In the genomic region with DNA sequence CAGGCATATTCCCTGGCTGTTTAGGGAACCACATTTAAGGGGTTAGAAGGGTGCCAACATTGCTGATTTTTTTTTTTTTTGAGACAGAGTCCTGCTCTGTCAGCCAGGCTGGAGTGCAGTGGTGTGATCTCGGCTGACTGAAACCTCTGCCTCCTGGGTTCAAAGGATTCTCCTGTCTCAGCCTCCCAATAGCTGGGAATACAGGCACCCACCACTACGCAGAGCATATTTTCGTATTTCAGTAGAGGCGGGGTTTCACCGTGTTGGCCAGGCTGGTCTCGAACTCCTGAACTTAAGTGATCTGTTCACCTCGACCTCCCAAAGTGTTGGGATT, we compare ENCODE assay signal across 3 cellular contexts.
TF ChIP-seq lines count a peak whose summit lies in the region.

No MANE protein-coding gene starts in this region.

TF ChIP-seq in SK-N-SH treated with all-trans-retinoic acid at 6 μM for 48 hours, 23 proteins besides CTCF, POLR2A, EP300 and RAD21:
- TF ChIP-seq ISL1 (CRISPR knock-in tag; IDR thresholded peaks at IDR 0.05), result no peak
- TF ChIP-seq, protein P1, sequence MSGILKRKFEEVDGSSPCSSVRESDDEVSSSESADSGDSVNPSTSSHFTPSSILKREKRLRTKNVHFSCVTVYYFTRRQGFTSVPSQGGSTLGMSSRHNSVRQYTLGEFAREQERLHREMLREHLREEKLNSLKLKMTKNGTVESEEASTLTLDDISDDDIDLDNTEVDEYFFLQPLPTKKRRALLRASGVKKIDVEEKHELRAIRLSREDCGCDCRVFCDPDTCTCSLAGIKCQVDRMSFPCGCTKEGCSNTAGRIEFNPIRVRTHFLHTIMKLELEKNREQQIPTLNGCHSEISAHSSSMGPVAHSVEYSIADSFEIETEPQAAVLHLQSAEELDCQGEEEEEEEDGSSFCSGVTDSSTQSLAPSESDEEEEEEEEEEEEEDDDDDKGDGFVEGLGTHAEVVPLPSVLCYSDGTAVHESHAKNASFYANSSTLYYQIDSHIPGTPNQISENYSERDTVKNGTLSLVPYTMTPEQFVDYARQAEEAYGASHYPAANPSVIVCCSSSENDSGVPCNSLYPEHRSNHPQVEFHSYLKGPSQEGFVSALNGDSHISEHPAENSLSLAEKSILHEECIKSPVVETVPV (CRISPR knock-in tag; IDR thresholded peaks at IDR 0.05), result no peak
- no peak for TF ChIP-seq ZNF70 (CRISPR knock-in tag; IDR thresholded peaks at IDR 0.05)
- TF ChIP-seq, protein P2, sequence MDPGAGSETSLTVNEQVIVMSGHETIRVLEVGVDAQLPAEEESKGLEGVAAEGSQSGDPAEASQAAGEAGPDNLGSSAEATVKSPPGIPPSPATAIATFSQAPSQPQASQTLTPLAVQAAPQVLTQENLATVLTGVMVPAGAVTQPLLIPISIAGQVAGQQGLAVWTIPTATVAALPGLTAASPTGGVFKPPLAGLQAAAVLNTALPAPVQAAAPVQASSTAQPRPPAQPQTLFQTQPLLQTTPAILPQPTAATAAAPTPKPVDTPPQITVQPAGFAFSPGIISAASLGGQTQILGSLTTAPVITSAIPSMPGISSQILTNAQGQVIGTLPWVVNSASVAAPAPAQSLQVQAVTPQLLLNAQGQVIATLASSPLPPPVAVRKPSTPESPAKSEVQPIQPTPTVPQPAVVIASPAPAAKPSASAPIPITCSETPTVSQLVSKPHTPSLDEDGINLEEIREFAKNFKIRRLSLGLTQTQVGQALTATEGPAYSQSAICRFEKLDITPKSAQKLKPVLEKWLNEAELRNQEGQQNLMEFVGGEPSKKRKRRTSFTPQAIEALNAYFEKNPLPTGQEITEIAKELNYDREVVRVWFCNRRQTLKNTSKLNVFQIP (CRISPR knock-in tag; IDR thresholded peaks at IDR 0.05; ENCODE audit: borderline replicate concordance, low read depth), result no peak
- TF ChIP-seq PPARA (CRISPR knock-in tag; IDR thresholded peaks at IDR 0.05; ENCODE audit: borderline replicate concordance), result no peak
- no peak for TF ChIP-seq BACH2 (CRISPR knock-in tag; IDR thresholded peaks at IDR 0.05; ENCODE audit: borderline replicate concordance)
- no peak for TF ChIP-seq SNAI2 (CRISPR knock-in tag; IDR thresholded peaks at IDR 0.05)
- no peak for TF ChIP-seq ARNTL (CRISPR knock-in tag; IDR thresholded peaks at IDR 0.05; ENCODE audit: borderline replicate concordance, low read depth)
- no peak for TF ChIP-seq OSR1 (CRISPR knock-in tag; IDR thresholded peaks at IDR 0.05)
- TF ChIP-seq ESRRG (CRISPR knock-in tag; IDR thresholded peaks at IDR 0.05), result no peak
- TF ChIP-seq ZC3H10 (CRISPR knock-in tag; IDR thresholded peaks at IDR 0.05), result no peak

TF ChIP-seq in SK-N-SH, 30 proteins besides CTCF, POLR2A, EP300 and RAD21:
- TF ChIP-seq ELF1 (IDR thresholded peaks at IDR 0.05) (no peak), MXI1 (IDR thresholded peaks at IDR 0.05; ENCODE audit: low read depth, low read length) (no peak), TAF1 (IDR thresholded peaks at IDR 0.05; ENCODE audit: borderline replicate concordance, low read depth, low read length) (no peak), FOSL2 (IDR thresholded peaks at IDR 0.05; ENCODE audit: borderline replicate concordance, low read depth) (no peak), YY1 (IDR thresholded peaks at IDR 0.05; ENCODE audit: low read depth) (no peak), RCOR1 (IDR thresholded peaks at IDR 0.05; ENCODE audit: low read length) (no peak), RXRA (IDR thresholded peaks at IDR 0.05; ENCODE audit: borderline replicate concordance, low read depth) (no peak), TCF12 (IDR thresholded peaks at IDR 0.05) (no peak), SMC3 (IDR thresholded peaks at IDR 0.05; ENCODE audit: low read depth, low read length) (no peak), RFX5 (IDR thresholded peaks at IDR 0.05; ENCODE audit: low read length) (no peak)

TF ChIP-seq in K562, 482 proteins besides CTCF, POLR2A, EP300 and RAD21:
- TF ChIP-seq DNMT1 (IDR thresholded peaks at IDR 0.05), result no peak
- TF ChIP-seq, protein P3, sequence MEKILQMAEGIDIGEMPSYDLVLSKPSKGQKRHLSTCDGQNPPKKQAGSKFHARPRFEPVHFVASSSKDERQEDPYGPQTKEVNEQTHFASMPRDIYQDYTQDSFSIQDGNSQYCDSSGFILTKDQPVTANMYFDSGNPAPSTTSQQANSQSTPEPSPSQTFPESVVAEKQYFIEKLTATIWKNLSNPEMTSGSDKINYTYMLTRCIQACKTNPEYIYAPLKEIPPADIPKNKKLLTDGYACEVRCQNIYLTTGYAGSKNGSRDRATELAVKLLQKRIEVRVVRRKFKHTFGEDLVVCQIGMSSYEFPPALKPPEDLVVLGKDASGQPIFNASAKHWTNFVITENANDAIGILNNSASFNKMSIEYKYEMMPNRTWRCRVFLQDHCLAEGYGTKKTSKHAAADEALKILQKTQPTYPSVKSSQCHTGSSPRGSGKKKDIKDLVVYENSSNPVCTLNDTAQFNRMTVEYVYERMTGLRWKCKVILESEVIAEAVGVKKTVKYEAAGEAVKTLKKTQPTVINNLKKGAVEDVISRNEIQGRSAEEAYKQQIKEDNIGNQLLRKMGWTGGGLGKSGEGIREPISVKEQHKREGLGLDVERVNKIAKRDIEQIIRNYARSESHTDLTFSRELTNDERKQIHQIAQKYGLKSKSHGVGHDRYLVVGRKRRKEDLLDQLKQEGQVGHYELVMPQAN (IDR thresholded peaks at IDR 0.05; ENCODE audit: borderline replicate concordance), result no peak
- TF ChIP-seq PHTF2 (CRISPR knock-in tag; IDR thresholded peaks at IDR 0.05), result no peak
- TF ChIP-seq ZNF717 (CRISPR knock-in tag; IDR thresholded peaks at IDR 0.05), result no peak
- TF ChIP-seq SRF (CRISPR knock-in tag; IDR thresholded peaks at IDR 0.05), result no peak
- TF ChIP-seq, protein P4, sequence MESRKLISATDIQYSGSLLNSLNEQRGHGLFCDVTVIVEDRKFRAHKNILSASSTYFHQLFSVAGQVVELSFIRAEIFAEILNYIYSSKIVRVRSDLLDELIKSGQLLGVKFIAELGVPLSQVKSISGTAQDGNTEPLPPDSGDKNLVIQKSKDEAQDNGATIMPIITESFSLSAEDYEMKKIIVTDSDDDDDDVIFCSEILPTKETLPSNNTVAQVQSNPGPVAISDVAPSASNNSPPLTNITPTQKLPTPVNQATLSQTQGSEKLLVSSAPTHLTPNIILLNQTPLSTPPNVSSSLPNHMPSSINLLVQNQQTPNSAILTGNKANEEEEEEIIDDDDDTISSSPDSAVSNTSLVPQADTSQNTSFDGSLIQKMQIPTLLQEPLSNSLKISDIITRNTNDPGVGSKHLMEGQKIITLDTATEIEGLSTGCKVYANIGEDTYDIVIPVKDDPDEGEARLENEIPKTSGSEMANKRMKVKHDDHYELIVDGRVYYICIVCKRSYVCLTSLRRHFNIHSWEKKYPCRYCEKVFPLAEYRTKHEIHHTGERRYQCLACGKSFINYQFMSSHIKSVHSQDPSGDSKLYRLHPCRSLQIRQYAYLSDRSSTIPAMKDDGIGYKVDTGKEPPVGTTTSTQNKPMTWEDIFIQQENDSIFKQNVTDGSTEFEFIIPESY (CRISPR knock-in tag; IDR thresholded peaks at IDR 0.05), result no peak
- TF ChIP-seq E2F3 (CRISPR knock-in tag; IDR thresholded peaks at IDR 0.05), result no peak
- TF ChIP-seq, protein P5, sequence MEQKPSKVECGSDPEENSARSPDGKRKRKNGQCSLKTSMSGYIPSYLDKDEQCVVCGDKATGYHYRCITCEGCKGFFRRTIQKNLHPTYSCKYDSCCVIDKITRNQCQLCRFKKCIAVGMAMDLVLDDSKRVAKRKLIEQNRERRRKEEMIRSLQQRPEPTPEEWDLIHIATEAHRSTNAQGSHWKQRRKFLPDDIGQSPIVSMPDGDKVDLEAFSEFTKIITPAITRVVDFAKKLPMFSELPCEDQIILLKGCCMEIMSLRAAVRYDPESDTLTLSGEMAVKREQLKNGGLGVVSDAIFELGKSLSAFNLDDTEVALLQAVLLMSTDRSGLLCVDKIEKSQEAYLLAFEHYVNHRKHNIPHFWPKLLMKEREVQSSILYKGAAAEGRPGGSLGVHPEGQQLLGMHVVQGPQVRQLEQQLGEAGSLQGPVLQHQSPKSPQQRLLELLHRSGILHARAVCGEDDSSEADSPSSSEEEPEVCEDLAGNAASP (IDR thresholded peaks at IDR 0.05), result no peak
- TF ChIP-seq, protein P6, sequence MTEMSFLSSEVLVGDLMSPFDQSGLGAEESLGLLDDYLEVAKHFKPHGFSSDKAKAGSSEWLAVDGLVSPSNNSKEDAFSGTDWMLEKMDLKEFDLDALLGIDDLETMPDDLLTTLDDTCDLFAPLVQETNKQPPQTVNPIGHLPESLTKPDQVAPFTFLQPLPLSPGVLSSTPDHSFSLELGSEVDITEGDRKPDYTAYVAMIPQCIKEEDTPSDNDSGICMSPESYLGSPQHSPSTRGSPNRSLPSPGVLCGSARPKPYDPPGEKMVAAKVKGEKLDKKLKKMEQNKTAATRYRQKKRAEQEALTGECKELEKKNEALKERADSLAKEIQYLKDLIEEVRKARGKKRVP (CRISPR knock-in tag; IDR thresholded peaks at IDR 0.05), result no peak
- no peak for TF ChIP-seq ESRRA (IDR thresholded peaks at IDR 0.05; ENCODE audit: borderline replicate concordance, low read depth)
- TF ChIP-seq, protein P7, sequence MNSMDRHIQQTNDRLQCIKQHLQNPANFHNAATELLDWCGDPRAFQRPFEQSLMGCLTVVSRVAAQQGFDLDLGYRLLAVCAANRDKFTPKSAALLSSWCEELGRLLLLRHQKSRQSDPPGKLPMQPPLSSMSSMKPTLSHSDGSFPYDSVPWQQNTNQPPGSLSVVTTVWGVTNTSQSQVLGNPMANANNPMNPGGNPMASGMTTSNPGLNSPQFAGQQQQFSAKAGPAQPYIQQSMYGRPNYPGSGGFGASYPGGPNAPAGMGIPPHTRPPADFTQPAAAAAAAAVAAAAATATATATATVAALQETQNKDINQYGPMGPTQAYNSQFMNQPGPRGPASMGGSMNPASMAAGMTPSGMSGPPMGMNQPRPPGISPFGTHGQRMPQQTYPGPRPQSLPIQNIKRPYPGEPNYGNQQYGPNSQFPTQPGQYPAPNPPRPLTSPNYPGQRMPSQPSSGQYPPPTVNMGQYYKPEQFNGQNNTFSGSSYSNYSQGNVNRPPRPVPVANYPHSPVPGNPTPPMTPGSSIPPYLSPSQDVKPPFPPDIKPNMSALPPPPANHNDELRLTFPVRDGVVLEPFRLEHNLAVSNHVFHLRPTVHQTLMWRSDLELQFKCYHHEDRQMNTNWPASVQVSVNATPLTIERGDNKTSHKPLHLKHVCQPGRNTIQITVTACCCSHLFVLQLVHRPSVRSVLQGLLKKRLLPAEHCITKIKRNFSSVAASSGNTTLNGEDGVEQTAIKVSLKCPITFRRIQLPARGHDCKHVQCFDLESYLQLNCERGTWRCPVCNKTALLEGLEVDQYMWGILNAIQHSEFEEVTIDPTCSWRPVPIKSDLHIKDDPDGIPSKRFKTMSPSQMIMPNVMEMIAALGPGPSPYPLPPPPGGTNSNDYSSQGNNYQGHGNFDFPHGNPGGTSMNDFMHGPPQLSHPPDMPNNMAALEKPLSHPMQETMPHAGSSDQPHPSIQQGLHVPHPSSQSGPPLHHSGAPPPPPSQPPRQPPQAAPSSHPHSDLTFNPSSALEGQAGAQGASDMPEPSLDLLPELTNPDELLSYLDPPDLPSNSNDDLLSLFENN (IDR thresholded peaks at IDR 0.05; ENCODE audit: low read depth in 2 of 2, low read length in 2 of 2), result no peak
- TF ChIP-seq, protein P8, sequence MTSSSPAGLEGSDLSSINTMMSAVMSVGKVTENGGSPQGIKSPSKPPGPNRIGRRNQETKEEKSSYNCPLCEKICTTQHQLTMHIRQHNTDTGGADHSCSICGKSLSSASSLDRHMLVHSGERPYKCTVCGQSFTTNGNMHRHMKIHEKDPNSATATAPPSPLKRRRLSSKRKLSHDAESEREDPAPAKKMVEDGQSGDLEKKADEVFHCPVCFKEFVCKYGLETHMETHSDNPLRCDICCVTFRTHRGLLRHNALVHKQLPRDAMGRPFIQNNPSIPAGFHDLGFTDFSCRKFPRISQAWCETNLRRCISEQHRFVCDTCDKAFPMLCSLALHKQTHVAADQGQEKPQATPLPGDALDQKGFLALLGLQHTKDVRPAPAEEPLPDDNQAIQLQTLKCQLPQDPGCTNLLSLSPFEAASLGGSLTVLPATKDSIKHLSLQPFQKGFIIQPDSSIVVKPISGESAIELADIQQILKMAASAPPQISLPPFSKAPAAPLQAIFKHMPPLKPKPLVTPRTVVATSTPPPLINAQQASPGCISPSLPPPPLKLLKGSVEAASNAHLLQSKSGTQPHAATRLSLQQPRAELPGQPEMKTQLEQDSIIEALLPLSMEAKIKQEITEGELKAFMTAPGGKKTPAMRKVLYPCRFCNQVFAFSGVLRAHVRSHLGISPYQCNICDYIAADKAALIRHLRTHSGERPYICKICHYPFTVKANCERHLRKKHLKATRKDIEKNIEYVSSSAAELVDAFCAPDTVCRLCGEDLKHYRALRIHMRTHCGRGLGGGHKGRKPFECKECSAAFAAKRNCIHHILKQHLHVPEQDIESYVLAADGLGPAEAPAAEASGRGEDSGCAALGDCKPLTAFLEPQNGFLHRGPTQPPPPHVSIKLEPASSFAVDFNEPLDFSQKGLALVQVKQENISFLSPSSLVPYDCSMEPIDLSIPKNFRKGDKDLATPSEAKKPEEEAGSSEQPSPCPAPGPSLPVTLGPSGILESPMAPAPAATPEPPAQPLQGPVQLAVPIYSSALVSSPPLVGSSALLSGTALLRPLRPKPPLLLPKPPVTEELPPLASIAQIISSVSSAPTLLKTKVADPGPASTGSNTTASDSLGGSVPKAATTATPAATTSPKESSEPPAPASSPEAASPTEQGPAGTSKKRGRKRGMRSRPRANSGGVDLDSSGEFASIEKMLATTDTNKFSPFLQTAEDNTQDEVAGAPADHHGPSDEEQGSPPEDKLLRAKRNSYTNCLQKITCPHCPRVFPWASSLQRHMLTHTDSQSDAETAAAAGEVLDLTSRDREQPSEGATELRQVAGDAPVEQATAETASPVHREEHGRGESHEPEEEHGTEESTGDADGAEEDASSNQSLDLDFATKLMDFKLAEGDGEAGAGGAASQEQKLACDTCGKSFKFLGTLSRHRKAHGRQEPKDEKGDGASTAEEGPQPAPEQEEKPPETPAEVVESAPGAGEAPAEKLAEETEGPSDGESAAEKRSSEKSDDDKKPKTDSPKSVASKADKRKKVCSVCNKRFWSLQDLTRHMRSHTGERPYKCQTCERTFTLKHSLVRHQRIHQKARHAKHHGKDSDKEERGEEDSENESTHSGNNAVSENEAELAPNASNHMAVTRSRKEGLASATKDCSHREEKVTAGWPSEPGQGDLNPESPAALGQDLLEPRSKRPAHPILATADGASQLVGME (CRISPR knock-in tag; IDR thresholded peaks at IDR 0.05), result no peak
- no peak for TF ChIP-seq ZNF589 (CRISPR knock-in tag; IDR thresholded peaks at IDR 0.05; ENCODE audit: low read depth)
